18 cellular contexts compared by ENCODE assay signal in the genomic region with DNA sequence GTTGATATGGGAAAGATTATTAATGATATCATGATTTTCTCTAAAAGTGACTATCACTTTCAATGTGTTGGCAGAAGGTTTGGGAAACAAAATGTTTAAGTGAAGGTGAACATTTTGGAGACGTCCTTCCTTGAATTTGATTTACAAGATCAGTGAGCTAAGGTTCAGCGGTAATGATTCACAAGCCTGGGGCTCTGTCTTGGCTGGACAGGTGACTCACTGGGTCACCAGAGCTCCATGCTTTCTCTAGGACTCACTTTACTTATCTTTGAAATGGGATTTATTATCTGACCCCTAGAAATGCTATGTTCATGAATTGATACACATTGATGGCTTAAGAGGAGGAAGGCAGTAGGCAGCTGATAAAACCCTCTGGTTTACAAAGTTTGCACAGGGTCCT.
DNase-seq lines count a peak whose midpoint lies in the region; ATAC-seq and TF ChIP-seq lines count a peak whose summit lies in the region.
"Had no signal": no experiment of that assay in that cellular context is flagged by ENCODE, and none has a peak within 500 bp of the region (broad histone marks: within the 10 kb centered on the region; RNA-seq: fewer than 3 reads in every experiment).

No MANE protein-coding gene starts in this region.

- no peak overlapping the region for H3K27ac ChIP-seq in mammary epithelial cell (ENCODE audit: insufficient read depth, low read depth, low read length)
- H3K27ac ChIP-seq: 22Rv1; A549; BLaER1 treated with 17β-estradiol and CSF1 and Interleukin-3, amounts not matched to agents 10 nM and 100 nM; C4-2B had no signal

- no peak overlapping the region for H3K4me2 ChIP-seq in mammary epithelial cell (ENCODE audit: insufficient read depth, low read depth, low read length)
- H3K4me2 ChIP-seq: A549; BLaER1 treated with 17β-estradiol and CSF1 and Interleukin-3, amounts not matched to agents 10 nM and 100 nM had no signal

- H3K27me3 Mint-ChIP-seq in MCF 10A (ENCODE audit: insufficient read depth, unreplicated experiment) (no peaks in the 10 kb centered on the region), osteocyte (ENCODE audit: unreplicated experiment) (peaks cover 44% of the 10 kb centered on the region)
- H3K27me3 Mint-ChIP-seq: B cell had no signal

- TF ChIP-seq CTCF in mammary epithelial cell (conservative IDR thresholded peaks at IDR 0.05 in 1 of 2, IDR thresholded peaks at IDR 0.05 in 1 of 2; ENCODE audit: extremely low read depth in 1 of 2, insufficient read depth in 1 of 2, low read depth in 1 of 2, low read length in 2 of 2), result no peak
- no peak for TF ChIP-seq CTCF in MCF 10A (IDR thresholded peaks at IDR 0.05; ENCODE audit: unreplicated experiment)
- TF ChIP-seq CTCF in osteocyte (IDR thresholded peaks at IDR 0.05), result no peak

- no peak for ATAC-seq in HG02981 (IDR thresholded peaks at IDR 0.05; ENCODE audit: unreplicated experiment)
- ATAC-seq: A549; CD8-positive, alpha-beta T cell; GM12878 had no signal

- H3K36me3 ChIP-seq in mammary epithelial cell (ENCODE audit: insufficient read depth, low read length), result no peaks in the 10 kb centered on the region
- H3K36me3 ChIP-seq: BLaER1 treated with 17β-estradiol and CSF1 and Interleukin-3, amounts not matched to agents 10 nM and 100 nM had no signal

- H3K4me3 ChIP-seq in mammary epithelial cell (replicated peaks in 1 of 3; ENCODE audit: insufficient read depth in 1 of 3, low read depth in 2 of 3, low read length in 3 of 3), result no peak overlapping the region
- H3K4me3 ChIP-seq: A549; BLaER1 treated with 17β-estradiol and CSF1 and Interleukin-3, amounts not matched to agents 10 nM and 100 nM; GM12878 had no signal

- H3K4me3 Mint-ChIP-seq in MCF 10A (ENCODE audit: unreplicated experiment) (no peak overlapping the region), osteocyte (ENCODE audit: unreplicated experiment) (no peak overlapping the region)
- H3K4me3 Mint-ChIP-seq: B cell; CD4-positive, alpha-beta T cell; CD8-positive, alpha-beta T cell had no signal

- dilution Hi-C loops in mammary epithelial cell (cut with HindIII; ENCODE audit: low sequenced_read_pairs), result loop anchor here (5.0 kb wide), 2 partner anchors 36 to 61 kb away; no protein-coding TSS in a partner anchor

- no peak overlapping the region for H2AFZ ChIP-seq in mammary epithelial cell (ENCODE audit: low read depth, low read length)

- H3K9me3 Mint-ChIP-seq in MCF 10A (ENCODE audit: unreplicated experiment) (peaks cover 32% of the 10 kb centered on the region), osteocyte (ENCODE audit: unreplicated experiment) (no peaks in the 10 kb centered on the region)
- H3K9me3 Mint-ChIP-seq: CD8-positive, alpha-beta T cell had no signal

- H3K9me3 ChIP-seq in mammary epithelial cell (replicated peaks; ENCODE audit: insufficient read depth, low read length), result no peaks in the 10 kb centered on the region
- H3K9me3 ChIP-seq: A549; BLaER1 treated with 17β-estradiol and CSF1 and Interleukin-3, amounts not matched to agents 10 nM and 100 nM; Caco-2 had no signal

- POLR2A ChIA-PET in MCF 10A (lab: Yijun Ruan, JAX), result no interaction called here

- H4K20me1 ChIP-seq in mammary epithelial cell (ENCODE audit: insufficient read depth, low read length), result no peaks in the 10 kb centered on the region
- H4K20me1 ChIP-seq: BLaER1 treated with 17β-estradiol and CSF1 and Interleukin-3, amounts not matched to agents 10 nM and 100 nM had no signal

- no peaks in the 10 kb centered on the region for H3K4me1 Mint-ChIP-seq in MCF 10A (ENCODE audit: insufficient read depth, unreplicated experiment)
- H3K4me1 Mint-ChIP-seq in osteocyte (ENCODE audit: unreplicated experiment), result no peaks in the 10 kb centered on the region
- H3K4me1 Mint-ChIP-seq: B cell had no signal

- H3K27me3 ChIP-seq in mammary epithelial cell (ENCODE audit: insufficient read depth, low read length), result peaks cover 6% of the 10 kb centered on the region
- H3K27me3 ChIP-seq: BLaER1 treated with 17β-estradiol and CSF1 and Interleukin-3, amounts not matched to agents 10 nM and 100 nM had no signal

- CTCF ChIA-PET in mammary epithelial cell (lab: Charles Lee; ENCODE audit: low non-redundant PET) (no interaction called here), MCF 10A (lab: Yijun Ruan, JAX) (interaction anchor here (0.5 to 0.6 kb wide), 2 partner anchors 428 to 1268 kb away, joined by 3 to 4 read pairs; no protein-coding TSS in a partner anchor)

- BruUV-seq in mammary epithelial cell (replicated peaks; lab: Mats Ljungman, UMichigan) (no TSS peak), MCF 10A (replicated peaks; lab: Mats Ljungman, UMichigan) (no TSS peak)

- H3K27ac Mint-ChIP-seq in MCF 10A (ENCODE audit: low read depth, unreplicated experiment) (no peak overlapping the region), osteocyte (ENCODE audit: unreplicated experiment) (no peak overlapping the region)
- H3K27ac Mint-ChIP-seq: B cell; CD4-positive, alpha-beta T cell; CD8-positive, alpha-beta T cell had no signal

- WGBS in mammary epithelial cell (ENCODE audit: low coverage, missing lambda C conversion rate), result 58% methylated on average over 2 of the region's 2 CpGs

- no peaks in the 10 kb centered on the region for H3K36me3 Mint-ChIP-seq in MCF 10A (ENCODE audit: insufficient read depth, unreplicated experiment)
- no peaks in the 10 kb centered on the region for H3K36me3 Mint-ChIP-seq in osteocyte (ENCODE audit: unreplicated experiment)
- H3K36me3 Mint-ChIP-seq: CD8-positive, alpha-beta T cell had no signal

- no peaks in the 10 kb centered on the region for H3K79me2 ChIP-seq in mammary epithelial cell (ENCODE audit: insufficient read depth, low read length)

- peak; percentile 3 for DNase-seq in mammary epithelial cell
- DNase-seq in MCF 10A (ENCODE audit: unreplicated experiment), result no peak
- DNase-seq in RPMI7951 (ENCODE audit: low read depth), result peak; percentile 52
- DNase-seq in osteocyte (ENCODE audit: extremely low spot score, unreplicated experiment), result no peak
- DNase-seq: AML-193; Caco-2; Calu3; CD4-positive, alpha-beta T cell; CD8-positive, alpha-beta T cell; DMS79 treated with DMSO at 0.1 percent for 48 hours; GDM1 had no signal

- H3K4me1 ChIP-seq in mammary epithelial cell (ENCODE audit: insufficient read depth, low read length), result peaks cover 20% of the 10 kb centered on the region
- H3K4me1 ChIP-seq: A549; BLaER1 treated with 17β-estradiol and CSF1 and Interleukin-3, amounts not matched to agents 10 nM and 100 nM; Caco-2 had no signal

- in situ Hi-C loops in mammary epithelial cell (cut with MboI; ENCODE audit: low sequenced_read_pairs in 2 of 2), result no loop called here

- no peak overlapping the region for H3K9ac ChIP-seq in mammary epithelial cell (ENCODE audit: insufficient read depth, low read length)
- H3K9ac ChIP-seq: BLaER1 treated with 17β-estradiol and CSF1 and Interleukin-3, amounts not matched to agents 10 nM and 100 nM had no signal

- intact Hi-C loops in mammary epithelial cell (cut with micrococcal nuclease), result no loop called here
- intact Hi-C loops in MCF 10A (cut with micrococcal nuclease), result no loop called here

Comparison
In these comparisons a context has a peak if more than half of its experiments do, and no peak if none do; other contexts are left out.
1. DNase-seq: peak in mammary epithelial cell (single experiment) and RPMI7951 (single experiment); none in MCF 10A (single experiment) and osteocyte (single experiment).